Comparison of ENCODE assay signal across 8 cellular contexts in the genomic region with DNA sequence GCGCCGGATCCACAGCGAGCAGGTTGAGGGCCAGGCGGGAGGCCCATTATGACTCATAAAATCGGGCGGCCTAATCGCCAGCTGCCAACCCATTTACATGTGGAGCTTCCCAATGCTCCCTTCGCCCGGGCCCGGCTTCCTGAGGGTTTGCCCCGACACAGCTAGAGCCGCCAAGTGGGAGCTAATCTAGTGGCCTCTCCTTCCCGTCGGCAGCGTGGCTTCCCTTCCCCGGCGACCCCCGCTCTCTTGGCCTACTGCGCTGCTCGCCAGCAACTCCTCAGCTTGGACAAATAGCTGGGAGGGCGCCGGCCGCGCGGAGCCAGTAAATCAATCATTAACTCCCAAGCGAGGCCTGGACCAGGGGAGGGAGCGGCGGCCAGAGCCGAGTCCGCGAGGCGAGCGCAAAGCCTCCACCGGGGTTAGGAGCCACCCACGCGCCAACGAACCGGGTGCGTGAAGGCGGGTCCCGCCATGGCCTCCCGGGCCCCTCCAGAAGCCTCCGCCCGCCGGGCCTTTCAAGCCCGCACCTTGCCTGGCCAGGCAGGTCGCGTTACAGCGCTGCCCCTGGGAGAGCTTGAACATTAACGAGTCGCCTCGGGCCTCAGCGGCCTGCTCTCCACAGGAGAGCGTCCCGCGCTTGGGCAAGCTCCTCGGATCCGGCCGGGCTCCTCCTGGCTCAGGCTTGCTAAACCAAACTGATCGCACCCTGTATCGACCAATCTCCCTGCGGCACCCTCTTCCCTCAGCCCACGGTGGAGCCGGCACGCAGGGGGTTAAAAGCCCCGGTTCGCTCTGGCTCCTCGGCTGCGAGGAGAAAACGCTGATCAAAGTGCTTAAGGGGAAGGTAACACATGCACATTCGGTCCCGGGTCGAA. TPM values are rescaled to one million over a fixed set of nuclear protein-coding genes. Genes with fewer than 3 reads are reported as not detected.
A peak's percentile ranks its signal among the peaks of the same experiment; 100 is the strongest.
DNase-seq lines count a peak whose midpoint lies in the region; ATAC-seq and TF ChIP-seq lines count a peak whose summit lies in the region.

No MANE protein-coding gene starts in this region.

- no peak for TF ChIP-seq CTCF in mesothelial cell of epicardium (IDR thresholded peaks at IDR 0.05; ENCODE audit: unreplicated experiment)

- DNase-seq in NCI-H524 (lab: John Stamatoyannopoulos, UW) (peak; percentile 60 to 86), NCI-H524 treated with DMSO at 0.1 percent for 48 hours (lab: John Stamatoyannopoulos, UW) (no peak), NCI-H510A treated with DMSO at 0.1 percent for 48 hours (lab: John Stamatoyannopoulos, UW) (peak; percentile 12), mesothelial cell of epicardium (ENCODE audit: low spot score in 2 of 2, unreplicated experiment in 2 of 2) (no peak), NOMO-1 treated with dmso at 0.1 percent for 144 hours (lab: John Stamatoyannopoulos, UW; ENCODE audit: unreplicated experiment) (no peak)

- peak overlapping the region; percentile 60 for H3K4me3 Mint-ChIP-seq in mesothelial cell of epicardium

- H3K27ac ChIP-seq in duodenal mucosa (ENCODE audit: low read depth, low read length): peak overlapping the region; percentile 81
- H3K27ac ChIP-seq in urinary bladder (ENCODE audit: low read depth): peak overlapping the region; percentile 77

- H3K4me1 ChIP-seq in duodenal mucosa (ENCODE audit: control insufficient read depth in 1 of 2, insufficient read depth in 2 of 2, low read length in 2 of 2) (peaks cover 9 to 14% of the 10 kb centered on the region in 2 donors), urinary bladder (ENCODE audit: insufficient read depth) (no peaks in the 10 kb centered on the region)

- no peaks in the 10 kb centered on the region for H3K36me3 ChIP-seq in duodenal mucosa (ENCODE audit: control insufficient read depth in 1 of 2, insufficient read depth in 2 of 2, low read length in 2 of 2)
- H3K36me3 ChIP-seq in urinary bladder (ENCODE audit: insufficient read depth): no peaks in the 10 kb centered on the region

- H3K27ac Mint-ChIP-seq in mesothelial cell of epicardium: peak overlapping the region; percentile 59

- peaks cover 18% of the 10 kb centered on the region for H3K4me1 Mint-ChIP-seq in mesothelial cell of epicardium

- H3K4me3 ChIP-seq in duodenal mucosa (ENCODE audit: low read depth in 1 of 2, low read length in 2 of 2) (peak overlapping the region; percentile 43 to 51), urinary bladder (ENCODE audit: low read depth, low read length) (peak overlapping the region; percentile 55)

- no peak for ATAC-seq in HG03196 (IDR thresholded peaks at IDR 0.05; ENCODE audit: unreplicated experiment)

- H3K36me3 Mint-ChIP-seq in mesothelial cell of epicardium: no peaks in the 10 kb centered on the region

- no peaks in the 10 kb centered on the region for H3K27me3 ChIP-seq in duodenal mucosa (ENCODE audit: control insufficient read depth in 1 of 2, insufficient read depth in 2 of 2, low read length in 2 of 2)

- H3K27me3 Mint-ChIP-seq in mesothelial cell of epicardium (ENCODE audit: low read depth): no peaks in the 10 kb centered on the region

- peak overlapping the region; percentile 12 to 43 for H3K9ac ChIP-seq in duodenal mucosa (ENCODE audit: low read depth in 1 of 2, low read length in 2 of 2)

- no peaks in the 10 kb centered on the region for H3K9me3 ChIP-seq in duodenal mucosa (ENCODE audit: control insufficient read depth in 1 of 2, low read length in 2 of 2)

- WGBS in urinary bladder: 28% methylated on average over 73 of the region's 73 CpGs

- peaks cover 5% of the 10 kb centered on the region for H3K9me3 Mint-ChIP-seq in mesothelial cell of epicardium

RNA-seq across cellular contexts. Expression of a gene that starts 10.6 kb away (rescaled TPM):
- total RNA-seq in mesothelial cell of epicardium (49.0 to 52.3 TPM (median 49.7 TPM) in 3 replicates), urinary bladder (26.5 TPM)
- polyA plus RNA-seq in urinary bladder: 20.8 TPM

Comparison
In these comparisons a context has a peak if more than half of its experiments do, and no peak if none do; other contexts are left out.
1. DNase-seq: peak in NCI-H524 (2 of 2) and NCI-H510A treated with DMSO at 0.1 percent for 48 hours (single experiment); none in NCI-H524 treated with DMSO at 0.1 percent for 48 hours (single experiment), mesothelial cell of epicardium (0 of 2) and NOMO-1 treated with dmso at 0.1 percent for 144 hours (single experiment).